9 cellular contexts compared by ENCODE assay signal in genomic region chr1:205849619-205850355, GRCh38. TPM values are rescaled to one million over a fixed set of nuclear protein-coding genes. Genes with fewer than 3 reads are reported as not detected.
DNase-seq lines count a peak whose midpoint lies in the region; ATAC-seq and TF ChIP-seq lines count a peak whose summit lies in the region.
"Had no signal": no experiment of that assay in that cellular context is flagged by ENCODE, and none has a peak within 500 bp of the region (broad histone marks: within the 10 kb centered on the region; RNA-seq: fewer than 3 reads in every experiment).

Gene PM20D1, minus strand, starts transcription at chr1:205850132. Its CDS starts 60 bp downstream, at chr1:205850072.

- no peaks in the 10 kb centered on the region for H4K20me1 ChIP-seq in BLaER1 treated with 17β-estradiol and CSF1 and Interleukin-3, amounts not matched to agents 10 nM and 100 nM

- H3K9me3 Mint-ChIP-seq in chondrocyte (ENCODE audit: low read depth), result peaks cover 9% of the 10 kb centered on the region

- peak within 1 kb of the TSS in 8 of 11 experiments; percentile 35 to 62 (median 50); a peak in 12 of 22 replicates for H3K9ac ChIP-seq in BLaER1 treated with 17β-estradiol and CSF1 and Interleukin-3, amounts not matched to agents 10 nM and 100 nM

- no peaks in the 10 kb centered on the region for H3K4me1 Mint-ChIP-seq in chondrocyte (ENCODE audit: low read depth)

- no peaks in the 10 kb centered on the region for H3K27me3 Mint-ChIP-seq in chondrocyte (ENCODE audit: low read depth)

- H3K4me3 Mint-ChIP-seq in chondrocyte (ENCODE audit: unreplicated experiment), result no peak within 1 kb of the TSS

- 46% methylated on average over 39 of the region's 39 CpGs for WGBS in urinary bladder

- DNase-seq in OCI-M1 (lab: John Stamatoyannopoulos, UW) (peak; percentile 33), activated gamma-delta T cell (lab: John Stamatoyannopoulos, UW) (peak; percentile 18), glomerular endothelial cell (ENCODE audit: extremely low read depth, low read depth, low spot score) (peak; percentile 65), renal cortical epithelial cell (ENCODE audit: low read depth) (peak; percentile 94), chondrocyte (ENCODE audit: low spot score) (no peak)

- peaks cover 16 to 34% (median 23%) of the 10 kb centered on the region in 11 experiments for H3K9me3 ChIP-seq in BLaER1 treated with 17β-estradiol and CSF1 and Interleukin-3, amounts not matched to agents 10 nM and 100 nM (replicated peaks in 1 of 11)

- H3K27ac Mint-ChIP-seq in chondrocyte (ENCODE audit: unreplicated experiment), result no peak within 1 kb of the TSS

- ATAC-seq in GM21786 (IDR thresholded peaks at IDR 0.05; ENCODE audit: unreplicated experiment), result peak; percentile 95

- H3K27ac ChIP-seq in BLaER1 treated with 17β-estradiol and CSF1 and Interleukin-3, amounts not matched to agents 10 nM and 100 nM, result peak within 1 kb of the TSS in 3 of 11 experiments; percentile 8 to 18 (median 12); a peak in 1 of 22 replicates
- H3K27ac ChIP-seq in urinary bladder (ENCODE audit: low read depth), result no peak within 1 kb of the TSS

- peaks cover 2% of the 10 kb centered on the region for H3K36me3 Mint-ChIP-seq in chondrocyte (ENCODE audit: low read depth)

- H3K36me3 ChIP-seq in BLaER1 treated with 17β-estradiol and CSF1 and Interleukin-3, amounts not matched to agents 10 nM and 100 nM, result peaks cover 0 to 7% (median 0%) of the 10 kb centered on the region in 11 experiments; a peak in 4 of 22 replicates
- H3K36me3 ChIP-seq in urinary bladder (ENCODE audit: insufficient read depth), result no peaks in the 10 kb centered on the region

- H3K4me3 ChIP-seq in BLaER1 treated with 17β-estradiol and CSF1 and Interleukin-3, amounts not matched to agents 10 nM and 100 nM, result peak within 1 kb of the TSS; percentile 23 to 62 (median 54); a peak in 19 of 20 replicates
- H3K4me3 ChIP-seq in urinary bladder (ENCODE audit: low read depth, low read length), result peak within 1 kb of the TSS; percentile 2

- TF ChIP-seq CTCF in chondrocyte (IDR thresholded peaks at IDR 0.05), result no peak

- H3K4me1 ChIP-seq in BLaER1 treated with 17β-estradiol and CSF1 and Interleukin-3, amounts not matched to agents 10 nM and 100 nM, result peaks cover 0 to 22% (median 13%) of the 10 kb centered on the region in 10 experiments; a peak in 12 of 20 replicates
- H3K4me1 ChIP-seq in urinary bladder (ENCODE audit: insufficient read depth), result no peaks in the 10 kb centered on the region

- H3K4me2 ChIP-seq in BLaER1 treated with 17β-estradiol and CSF1 and Interleukin-3, amounts not matched to agents 10 nM and 100 nM, result peak within 1 kb of the TSS; percentile 60 to 82 (median 76)

- no peaks in the 10 kb centered on the region for H3K27me3 ChIP-seq in BLaER1 treated with 17β-estradiol and CSF1 and Interleukin-3, amounts not matched to agents 10 nM and 100 nM

RNA-seq across cellular contexts. Expression of gene PM20D1, which starts in this region (rescaled TPM):
- total RNA-seq in glomerular endothelial cell, result not detected in 2 replicates
- total RNA-seq in renal cortical epithelial cell, result 0.05 and 0.35 TPM in 2 replicates
- total RNA-seq in urinary bladder, result 1.6 TPM
- polyA plus RNA-seq in urinary bladder, result 2.0 TPM
- not detected in 3 replicates for total RNA-seq in chondrocyte
- polyA plus RNA-seq: neural cell had no signal

Comparison
In these comparisons a context has a peak if more than half of its experiments do, and no peak if none do; other contexts are left out.
1. Peak in DNase-seq in glomerular endothelial cell; RNA of the gene not detected or under 1 TPM.
2. Peak in DNase-seq in renal cortical epithelial cell; RNA of the gene not detected or under 1 TPM.